Comparison of ENCODE assay signal across 10 cellular contexts in the genomic region with DNA sequence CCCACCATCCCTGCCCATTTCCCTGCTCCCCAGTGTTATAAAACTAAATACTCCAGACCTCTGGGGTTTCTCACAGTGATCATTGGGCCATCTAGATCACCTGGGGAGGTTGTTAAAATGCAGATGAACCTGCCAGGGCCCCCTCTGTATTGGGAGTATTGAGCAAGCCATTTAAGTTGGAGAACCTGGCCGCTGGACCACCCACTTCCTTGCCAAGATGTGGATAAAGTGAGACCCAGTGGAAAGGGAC. TPM values are rescaled to one million over a fixed set of nuclear protein-coding genes. Genes with fewer than 3 reads are reported as not detected.
DNase-seq lines count a peak whose midpoint lies in the region; ATAC-seq, FAIRE-seq and TF ChIP-seq lines count a peak whose summit lies in the region.
"Had no signal": no experiment of that assay in that cellular context is flagged by ENCODE, and none has a peak within 500 bp of the region (broad histone marks: within the 10 kb centered on the region; RNA-seq: fewer than 3 reads in every experiment).

No MANE protein-coding gene starts in this region.

- peak overlapping the region; percentile 71 for H3K4me2 ChIP-seq in endothelial cell of umbilical vein (ENCODE audit: insufficient read depth, low read length)

- BruUV-seq in endothelial cell of umbilical vein (replicated peaks; lab: Mats Ljungman, UMichigan) = no TSS peak

- no peaks in the 10 kb centered on the region for H3K9me3 Mint-ChIP-seq in neural crest cell

- peaks cover 26% of the 10 kb centered on the region for H3K79me2 ChIP-seq in endothelial cell of umbilical vein (ENCODE audit: control insufficient read depth, insufficient read depth, low read length)

- FAIRE-seq in endothelial cell of umbilical vein (lab: Jason Lieb, UNC) = no peak

- H3K4me1 ChIP-seq in BE2C = peaks cover 23% of the 10 kb centered on the region
- H3K4me1 ChIP-seq in endothelial cell of umbilical vein (ENCODE audit: control insufficient read depth, extremely low read depth, insufficient read depth, low read length) = peaks cover 59% of the 10 kb centered on the region

- peak overlapping the region; percentile 99 for H3K4me3 ChIP-seq in BE2C (ENCODE audit: low read depth, low read length)
- H3K4me3 ChIP-seq in endothelial cell of umbilical vein (replicated peaks in 1 of 3; ENCODE audit: insufficient read depth in 1 of 3, low read depth in 1 of 3, low read length in 3 of 3) = peak overlapping the region; percentile 29 to 94 (median 68)

- H3K9ac ChIP-seq in endothelial cell of umbilical vein (replicated peaks; ENCODE audit: extremely low read depth, insufficient read depth, low read length) = peak overlapping the region; percentile 99

- H3K27me3 Mint-ChIP-seq in neural crest cell (ENCODE audit: low read depth) = peaks cover 67% of the 10 kb centered on the region

- CTCF ChIA-PET in endothelial cell of umbilical vein (lab: Charles Lee) = interaction anchor here (1.1 to 12.8 kb wide), 3 partner anchors 41 to 117 kb away, joined by 3 to 1817 read pairs (median 3); a partner anchor contains a TSS

- no peak overlapping the region for H2AFZ ChIP-seq in endothelial cell of umbilical vein (ENCODE audit: low read depth, low read length)

- ATAC-seq in GM18498 (IDR thresholded peaks at IDR 0.05; ENCODE audit: unreplicated experiment) (no peak), GM21737 (IDR thresholded peaks at IDR 0.05; ENCODE audit: unreplicated experiment) (no peak)

- no peaks in the 10 kb centered on the region for H3K9me1 ChIP-seq in endothelial cell of umbilical vein (replicated peaks; ENCODE audit: control insufficient read depth, extremely low read depth, insufficient read depth, low read length)

- peak overlapping the region; percentile 92 for H3K4me3 Mint-ChIP-seq in neural crest cell

- no peaks in the 10 kb centered on the region for H3K27me3 ChIP-seq in BE2C
- no peaks in the 10 kb centered on the region for H3K27me3 ChIP-seq in endothelial cell of umbilical vein (ENCODE audit: control insufficient read depth in 2 of 2, insufficient read depth in 2 of 2, low read length in 2 of 2)

- dilution Hi-C loops in endothelial cell of umbilical vein (cut with MboI; ENCODE audit: extremely low pct_ligation_motif_present, low sequenced_read_pairs) = no loop called here

- POLR2A ChIA-PET in endothelial cell of umbilical vein (lab: Charles Lee) = interaction anchor here (0.8 to 2.8 kb wide), 4 partner anchors 33 to 46 kb away, joined by 3 to 20 read pairs (median 6); no protein-coding TSS in a partner anchor

- H3K36me3 Mint-ChIP-seq in neural crest cell (ENCODE audit: low read depth) = no peaks in the 10 kb centered on the region

- intact Hi-C loops in endothelial cell of umbilical vein (cut with micrococcal nuclease) = no loop called here

- H4K20me1 ChIP-seq in endothelial cell of umbilical vein (replicated peaks; ENCODE audit: control insufficient read depth, extremely low read depth, insufficient read depth, low read length) = no peaks in the 10 kb centered on the region

- peaks cover 52% of the 10 kb centered on the region for H3K4me1 Mint-ChIP-seq in neural crest cell

- H3K9me3 ChIP-seq in BE2C (no peaks in the 10 kb centered on the region), endothelial cell of umbilical vein (replicated peaks; ENCODE audit: control insufficient read depth, insufficient read depth, low read length) (no peaks in the 10 kb centered on the region)

- H3K27ac ChIP-seq in endothelial cell of umbilical vein (ENCODE audit: insufficient read depth, low read depth, low read length) = peak overlapping the region; percentile 100

- DNase-seq in BE2C = no peak
- peak; percentile 52 for DNase-seq in OCI-M1 (lab: John Stamatoyannopoulos, UW)
- no peak for DNase-seq in endothelial cell of umbilical vein (ENCODE audit: low read depth, low spot score)
- no peak for DNase-seq in neural crest cell (ENCODE audit: low read depth, low spot score)
- no peak for DNase-seq in cortex of kidney (lab: John Stamatoyannopoulos, UW)
- no peak for DNase-seq in NCI-H748 (lab: John Stamatoyannopoulos, UW; ENCODE audit: unreplicated experiment)

- no peak overlapping the region for H3K27ac Mint-ChIP-seq in neural crest cell (ENCODE audit: unreplicated experiment)

- no peak for TF ChIP-seq CTCF in BE2C (IDR thresholded peaks at IDR 0.05; ENCODE audit: low read depth, low read length)
- no peak for TF ChIP-seq CTCF in endothelial cell of umbilical vein (IDR thresholded peaks at IDR 0.05; ENCODE audit: extremely low read depth in 1 of 2, insufficient read depth in 1 of 2, low read depth in 1 of 2, low read length in 2 of 2)
- TF ChIP-seq CTCF in neural crest cell (conservative IDR thresholded peaks at IDR 0.05) = no peak

- no peak for TF ChIP-seq POLR2A in endothelial cell of umbilical vein (IDR thresholded peaks at IDR 0.05; ENCODE audit: low read depth, low read length)

- H3K36me3 ChIP-seq in BE2C (peaks cover 17% of the 10 kb centered on the region), endothelial cell of umbilical vein (ENCODE audit: control insufficient read depth in 2 of 2, extremely low read depth in 1 of 2, insufficient read depth in 2 of 2, low read length in 2 of 2) (no peaks in the 10 kb centered on the region)

TF ChIP-seq in endothelial cell of umbilical vein, 7 proteins besides CTCF, POLR2A, EP300 and RAD21:
- TF ChIP-seq POLR2AphosphoS5 (IDR thresholded peaks at IDR 0.05; ENCODE audit: insufficient read depth, low read depth, low read length) (no peak), JUN (IDR thresholded peaks at IDR 0.05; ENCODE audit: borderline replicate concordance, insufficient read depth, insufficient read length, low read depth) (no peak), MYC (IDR thresholded peaks at IDR 0.05; ENCODE audit: low read depth, low read length) (no peak), GATA2 (IDR thresholded peaks at IDR 0.05; ENCODE audit: insufficient read depth, insufficient read length, low read depth, low read length) (no peak), FOS (IDR thresholded peaks at IDR 0.05; ENCODE audit: borderline replicate concordance, insufficient read depth, low read length) (no peak), EZH2 (IDR thresholded peaks at IDR 0.05; ENCODE audit: borderline replicate concordance, low read depth, low read length, severe bottlenecking) (no peak)
- TF ChIP-seq, protein P1, sequence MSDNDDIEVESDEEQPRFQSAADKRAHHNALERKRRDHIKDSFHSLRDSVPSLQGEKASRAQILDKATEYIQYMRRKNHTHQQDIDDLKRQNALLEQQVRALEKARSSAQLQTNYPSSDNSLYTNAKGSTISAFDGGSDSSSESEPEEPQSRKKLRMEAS (IDR thresholded peaks at IDR 0.05; ENCODE audit: insufficient read depth, insufficient read length) = no peak

RNA-seq across cellular contexts. Expression of a gene that starts 1.5 kb away (rescaled TPM):
- polyA plus RNA-seq in BE2C (2012; ENCODE audit: insufficient read depth, insufficient read length, low read depth) = 40.6 TPM
- 64.4 and 78.9 TPM in 2 replicates for total RNA-seq in endothelial cell of umbilical vein
- polyA plus RNA-seq in endothelial cell of umbilical vein = 152 and 182 TPM in 2 replicates
- 78.6 and 160 TPM in 2 replicates for polyA plus RNA-seq in endothelial cell of umbilical vein (2011; cell fraction: cytosol; rRNA removed)
- polyA plus RNA-seq in endothelial cell of umbilical vein (2011; cell fraction: nucleus; rRNA removed) = 317 and 470 TPM in 2 replicates
- 67.3 and 67.6 TPM in 2 replicates for polyA plus RNA-seq in endothelial cell of umbilical vein (2012)
- polyA minus RNA-seq in endothelial cell of umbilical vein = 41.5 and 55.2 TPM in 2 replicates
- polyA minus RNA-seq in endothelial cell of umbilical vein (2011; cell fraction: cytosol; rRNA and poly(A)+ RNA removed) = 500 TPM
- polyA minus RNA-seq in endothelial cell of umbilical vein (2011; cell fraction: nucleus; rRNA and poly(A)+ RNA removed) = 83.0 and 266 TPM in 2 replicates
- total RNA-seq in neural crest cell = 4.3 and 5.8 TPM in 2 replicates

RNA-seq across cellular contexts. Expression of a gene that starts 31.1 kb away (rescaled TPM):
- polyA plus RNA-seq in BE2C (2012; ENCODE audit: insufficient read depth, insufficient read length, low read depth) = 4.2 TPM
- total RNA-seq in endothelial cell of umbilical vein = not detected in 2 replicates
- not detected in 2 replicates for polyA plus RNA-seq in endothelial cell of umbilical vein
- not detected in 2 replicates for polyA plus RNA-seq in endothelial cell of umbilical vein (2011; cell fraction: cytosol; rRNA removed)
- polyA plus RNA-seq in endothelial cell of umbilical vein (2011; cell fraction: nucleus; rRNA removed) = not detected in 2 replicates
- polyA plus RNA-seq in endothelial cell of umbilical vein (2012) = not detected in 2 replicates
- not detected in 2 replicates for polyA minus RNA-seq in endothelial cell of umbilical vein
- polyA minus RNA-seq in endothelial cell of umbilical vein (2011; cell fraction: cytosol; rRNA and poly(A)+ RNA removed) = not detected
- not detected in 2 replicates for polyA minus RNA-seq in endothelial cell of umbilical vein (2011; cell fraction: nucleus; rRNA and poly(A)+ RNA removed)
- total RNA-seq in neural crest cell = not detected in 2 replicates
- total RNA-seq: activated CD8-positive, alpha-beta memory T cell treated with anti-CD3 and anti-CD28 coated beads for 36 hours; pulmonary artery endothelial cell had no signal
